In genomic region chr10:1169981-1170866, GRCh38 we compare ENCODE assay signal across 22 cellular contexts.
"Had no signal": no experiment of that assay in that cellular context is flagged by ENCODE, and none has a peak within 500 bp of the region (broad histone marks: within the 10 kb centered on the region; RNA-seq: fewer than 3 reads in every experiment).

No MANE protein-coding gene starts in this region.

- H3K4me3 ChIP-seq: body of pancreas, colonic mucosa, pancreas had no signal

- H3K27me3 ChIP-seq: body of pancreas, colonic mucosa, pancreas had no signal

- H3K36me3 Mint-ChIP-seq: activated naive CD8-positive, alpha-beta T cell treated with anti-CD3 and anti-CD28 coated beads, Interleukin-2, amount 10 ng/mL, durations not matched to agents 7 days and 5 days had no signal

- H3K27ac ChIP-seq: body of pancreas, colonic mucosa, pancreas had no signal

- H3K27me3 Mint-ChIP-seq: activated CD4-positive, alpha-beta T cell treated with anti-CD3 and anti-CD28 coated beads, Interleukin-2, amount 10 ng/mL, durations not matched to agents 24 days and 14 days had no signal

- H3K36me3 ChIP-seq: colonic mucosa, pancreas had no signal

- FAIRE-seq: islet of Langerhans, pancreas had no signal

- H3K4me1 ChIP-seq: body of pancreas, colonic mucosa, pancreas had no signal

- ATAC-seq: activated CD8-positive, alpha-beta T cell treated with anti-CD3 and anti-CD28 coated beads for 36 hours; activated T-helper 17 cell treated with anti-CD3 and anti-CD28 coated beads, Interleukin-2, amount 50 U/mL, for 72 hours; body of pancreas; left colon; pancreas had no signal

- H3K9me3 Mint-ChIP-seq: activated CD4-positive, alpha-beta T cell treated with anti-CD3 and anti-CD28 coated beads, Interleukin-2, amount 10 ng/mL, durations not matched to agents 24 days and 14 days; activated CD8-positive, alpha-beta T cell treated with anti-CD3 and anti-CD28 coated beads for 36 hours; activated naive CD8-positive, alpha-beta T cell treated with anti-CD3 and anti-CD28 coated beads, Interleukin-2, amount 10 ng/mL, durations not matched to agents 7 days and 5 days; activated T-helper 17 cell treated with anti-CD3 and anti-CD28 coated beads, Interleukin-2, amount 50 U/mL, for 72 hours had no signal

- H3K4me3 Mint-ChIP-seq: activated CD4-positive, alpha-beta T cell treated with anti-CD3 and anti-CD28 coated beads, Interleukin-2, amount 10 ng/mL, durations not matched to agents 24 days and 14 days; activated CD8-positive, alpha-beta T cell treated with anti-CD3 and anti-CD28 coated beads for 36 hours; activated naive CD8-positive, alpha-beta T cell treated with anti-CD3 and anti-CD28 coated beads, Interleukin-2, amount 10 ng/mL, durations not matched to agents 7 days and 5 days; activated T-helper 17 cell treated with anti-CD3 and anti-CD28 coated beads, Interleukin-2, amount 50 U/mL, for 72 hours had no signal

- H3K27ac Mint-ChIP-seq: activated CD4-positive, alpha-beta T cell treated with anti-CD3 and anti-CD28 coated beads, Interleukin-2, amount 10 ng/mL, durations not matched to agents 24 days and 14 days; activated CD8-positive, alpha-beta T cell treated with anti-CD3 and anti-CD28 coated beads for 36 hours; activated naive CD8-positive, alpha-beta T cell treated with anti-CD3 and anti-CD28 coated beads, Interleukin-2, amount 10 ng/mL, durations not matched to agents 7 days and 5 days; activated T-helper 17 cell treated with anti-CD3 and anti-CD28 coated beads, Interleukin-2, amount 50 U/mL, for 72 hours had no signal

- DNase-seq: activated CD4-positive, alpha-beta T cell treated with anti-CD3 and anti-CD28 coated beads, Interleukin-2, amount 10 ng/mL, durations not matched to agents 24 days and 14 days; activated CD4-positive, CD25-positive, alpha-beta regulatory T cell; activated CD8-positive, alpha-beta T cell treated with anti-CD3 and anti-CD28 coated beads for 36 hours; activated naive CD4-positive, alpha-beta T cell treated with Interleukin-2 at 50 U/mL for 16 hours; activated naive CD8-positive, alpha-beta T cell treated with anti-CD3 and anti-CD28 coated beads, Interleukin-2, amount 10 ng/mL, durations not matched to agents 7 days and 5 days; activated T-cell treated with anti-CD3 and anti-CD28 coated beads, Interleukin-2, amount 50 U/mL, for 1 hour; body of pancreas; central memory CD4-positive, alpha-beta T cell; colonic mucosa; foreskin melanocyte; glutamatergic neuron; mammary epithelial cell; stimulated activated CD4-positive, alpha-beta T cell treated with anti-CD3 and anti-CD28 coated beads, Interleukin-12 subunit alpha, Interleukin-12 subunit beta, amount 100 ng/mL, for 4 hours; stimulated activated CD4-positive, alpha-beta T cell treated with anti-CD3 and anti-CD28 coated beads, Interleukin-1b, Interleukin-23, amount 100 ng/mL, for 48 hours; stimulated activated CD8-positive, alpha-beta memory T cell treated with anti-CD3 and anti-CD28 coated beads, Interleukin-4, amount 100 ng/mL, for 48 hours; stimulated activated naive CD4-positive, alpha-beta T cell; T-helper 1 cell; T-helper 9 cell had no signal

- H3K9me3 ChIP-seq: body of pancreas, colonic mucosa, pancreas had no signal

- H3K4me1 Mint-ChIP-seq: activated CD4-positive, alpha-beta T cell treated with anti-CD3 and anti-CD28 coated beads, Interleukin-2, amount 10 ng/mL, durations not matched to agents 24 days and 14 days; activated naive CD8-positive, alpha-beta T cell treated with anti-CD3 and anti-CD28 coated beads, Interleukin-2, amount 10 ng/mL, durations not matched to agents 7 days and 5 days; activated T-helper 17 cell treated with anti-CD3 and anti-CD28 coated beads, Interleukin-2, amount 50 U/mL, for 72 hours had no signal
